Comparison of ENCODE assay signal across 1 cellular context in the genomic region with DNA sequence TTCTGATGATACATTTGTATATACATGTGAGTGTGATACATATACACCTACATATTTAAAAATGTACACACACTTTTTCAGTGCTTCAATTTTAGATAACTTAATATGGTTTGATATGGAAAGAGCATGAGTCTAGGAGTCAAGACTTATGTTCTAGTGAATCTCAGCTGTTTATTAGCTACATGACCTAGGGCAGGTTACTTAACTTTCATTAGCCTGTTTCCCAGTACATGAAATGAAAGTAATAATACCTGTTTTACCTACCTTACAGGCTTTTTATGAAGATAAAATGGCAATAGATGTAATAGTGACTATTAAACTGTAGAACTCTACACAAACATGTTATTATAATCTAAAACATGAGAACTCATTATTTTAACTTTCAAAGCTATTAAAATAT.
TF ChIP-seq lines count a peak whose summit lies in the region.

No MANE protein-coding gene starts in this region.

TF ChIP-seq in HCT116, 20 proteins besides CTCF, POLR2A, EP300 and RAD21:
- TF ChIP-seq, protein P1, sequence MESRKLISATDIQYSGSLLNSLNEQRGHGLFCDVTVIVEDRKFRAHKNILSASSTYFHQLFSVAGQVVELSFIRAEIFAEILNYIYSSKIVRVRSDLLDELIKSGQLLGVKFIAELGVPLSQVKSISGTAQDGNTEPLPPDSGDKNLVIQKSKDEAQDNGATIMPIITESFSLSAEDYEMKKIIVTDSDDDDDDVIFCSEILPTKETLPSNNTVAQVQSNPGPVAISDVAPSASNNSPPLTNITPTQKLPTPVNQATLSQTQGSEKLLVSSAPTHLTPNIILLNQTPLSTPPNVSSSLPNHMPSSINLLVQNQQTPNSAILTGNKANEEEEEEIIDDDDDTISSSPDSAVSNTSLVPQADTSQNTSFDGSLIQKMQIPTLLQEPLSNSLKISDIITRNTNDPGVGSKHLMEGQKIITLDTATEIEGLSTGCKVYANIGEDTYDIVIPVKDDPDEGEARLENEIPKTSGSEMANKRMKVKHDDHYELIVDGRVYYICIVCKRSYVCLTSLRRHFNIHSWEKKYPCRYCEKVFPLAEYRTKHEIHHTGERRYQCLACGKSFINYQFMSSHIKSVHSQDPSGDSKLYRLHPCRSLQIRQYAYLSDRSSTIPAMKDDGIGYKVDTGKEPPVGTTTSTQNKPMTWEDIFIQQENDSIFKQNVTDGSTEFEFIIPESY (IDR thresholded peaks at IDR 0.05; ENCODE audit: extremely low read depth, insufficient replicate concordance, low read length): no peak
- no peak for TF ChIP-seq FOSL1 (IDR thresholded peaks at IDR 0.05; ENCODE audit: low read depth)
- no peak for TF ChIP-seq ELF1 (IDR thresholded peaks at IDR 0.05; ENCODE audit: borderline replicate concordance, low read depth)
- TF ChIP-seq EGR1 (IDR thresholded peaks at IDR 0.05; ENCODE audit: low read depth): no peak
- TF ChIP-seq ZNF274 (IDR thresholded peaks at IDR 0.05; ENCODE audit: low read depth, low read length): no peak
- TF ChIP-seq JUND (IDR thresholded peaks at IDR 0.05): no peak
- TF ChIP-seq ZFX (IDR thresholded peaks at IDR 0.05): no peak
- no peak for TF ChIP-seq TCF7L2 (IDR thresholded peaks at IDR 0.05; ENCODE audit: borderline replicate concordance, extremely low read depth, insufficient read depth, insufficient read length)
- no peak for TF ChIP-seq EZH2 (IDR thresholded peaks at IDR 0.05)
- no peak for TF ChIP-seq CEBPB (IDR thresholded peaks at IDR 0.05; ENCODE audit: low read depth)
- TF ChIP-seq, protein P2, sequence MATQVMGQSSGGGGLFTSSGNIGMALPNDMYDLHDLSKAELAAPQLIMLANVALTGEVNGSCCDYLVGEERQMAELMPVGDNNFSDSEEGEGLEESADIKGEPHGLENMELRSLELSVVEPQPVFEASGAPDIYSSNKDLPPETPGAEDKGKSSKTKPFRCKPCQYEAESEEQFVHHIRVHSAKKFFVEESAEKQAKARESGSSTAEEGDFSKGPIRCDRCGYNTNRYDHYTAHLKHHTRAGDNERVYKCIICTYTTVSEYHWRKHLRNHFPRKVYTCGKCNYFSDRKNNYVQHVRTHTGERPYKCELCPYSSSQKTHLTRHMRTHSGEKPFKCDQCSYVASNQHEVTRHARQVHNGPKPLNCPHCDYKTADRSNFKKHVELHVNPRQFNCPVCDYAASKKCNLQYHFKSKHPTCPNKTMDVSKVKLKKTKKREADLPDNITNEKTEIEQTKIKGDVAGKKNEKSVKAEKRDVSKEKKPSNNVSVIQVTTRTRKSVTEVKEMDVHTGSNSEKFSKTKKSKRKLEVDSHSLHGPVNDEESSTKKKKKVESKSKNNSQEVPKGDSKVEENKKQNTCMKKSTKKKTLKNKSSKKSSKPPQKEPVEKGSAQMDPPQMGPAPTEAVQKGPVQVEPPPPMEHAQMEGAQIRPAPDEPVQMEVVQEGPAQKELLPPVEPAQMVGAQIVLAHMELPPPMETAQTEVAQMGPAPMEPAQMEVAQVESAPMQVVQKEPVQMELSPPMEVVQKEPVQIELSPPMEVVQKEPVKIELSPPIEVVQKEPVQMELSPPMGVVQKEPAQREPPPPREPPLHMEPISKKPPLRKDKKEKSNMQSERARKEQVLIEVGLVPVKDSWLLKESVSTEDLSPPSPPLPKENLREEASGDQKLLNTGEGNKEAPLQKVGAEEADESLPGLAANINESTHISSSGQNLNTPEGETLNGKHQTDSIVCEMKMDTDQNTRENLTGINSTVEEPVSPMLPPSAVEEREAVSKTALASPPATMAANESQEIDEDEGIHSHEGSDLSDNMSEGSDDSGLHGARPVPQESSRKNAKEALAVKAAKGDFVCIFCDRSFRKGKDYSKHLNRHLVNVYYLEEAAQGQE (IDR thresholded peaks at IDR 0.05; ENCODE audit: low read depth): no peak
- no peak for TF ChIP-seq YY1 (IDR thresholded peaks at IDR 0.05; ENCODE audit: extremely low read depth, insufficient replicate concordance, low read depth, low read length)
- TF ChIP-seq, protein P3, sequence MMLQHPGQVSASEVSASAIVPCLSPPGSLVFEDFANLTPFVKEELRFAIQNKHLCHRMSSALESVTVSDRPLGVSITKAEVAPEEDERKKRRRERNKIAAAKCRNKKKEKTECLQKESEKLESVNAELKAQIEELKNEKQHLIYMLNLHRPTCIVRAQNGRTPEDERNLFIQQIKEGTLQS (IDR thresholded peaks at IDR 0.05): no peak
- no peak for TF ChIP-seq CBX3 (IDR thresholded peaks at IDR 0.05; ENCODE audit: low read depth)
- no peak for TF ChIP-seq POLR2AphosphoS5 (IDR thresholded peaks at IDR 0.05; ENCODE audit: low read depth, low read length)
- no peak for TF ChIP-seq SP1 (IDR thresholded peaks at IDR 0.05; ENCODE audit: low read depth)
- no peak for TF ChIP-seq EZH2phosphoT487 (IDR thresholded peaks at IDR 0.05; ENCODE audit: borderline replicate concordance)
- TF ChIP-seq, protein P4, sequence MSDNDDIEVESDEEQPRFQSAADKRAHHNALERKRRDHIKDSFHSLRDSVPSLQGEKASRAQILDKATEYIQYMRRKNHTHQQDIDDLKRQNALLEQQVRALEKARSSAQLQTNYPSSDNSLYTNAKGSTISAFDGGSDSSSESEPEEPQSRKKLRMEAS (IDR thresholded peaks at IDR 0.05): no peak
- TF ChIP-seq SRF (IDR thresholded peaks at IDR 0.05; ENCODE audit: low read depth): no peak
